Comparison of ENCODE assay signal across 27 cellular contexts in genomic region chr18:1244397-1245122, GRCh38.
"Had no signal": no experiment of that assay in that cellular context is flagged by ENCODE, and none has a peak within 500 bp of the region (broad histone marks: within the 10 kb centered on the region; RNA-seq: fewer than 3 reads in every experiment).

No MANE protein-coding gene starts in this region.

- H3K4me3 Mint-ChIP-seq: effector memory CD8-positive, alpha-beta T cell; naive thymus-derived CD4-positive, alpha-beta T cell; nephron; neural progenitor cell; stimulated activated naive CD8-positive, alpha-beta T cell treated with anti-CD3 and anti-CD28 coated beads, Interleukin-15, amount 100 ng/mL, for 72 hours had no signal

- H3K79me2 ChIP-seq: parathyroid adenoma had no signal

- H3K4me3 ChIP-seq: esophagus squamous epithelium, heart right ventricle, left lung, neural progenitor cell, right lobe of liver, suprapubic skin, vagina had no signal

- H3K27me3 Mint-ChIP-seq: effector memory CD8-positive, alpha-beta T cell; progenitor cell of endocrine pancreas; stimulated activated naive CD8-positive, alpha-beta T cell treated with anti-CD3 and anti-CD28 coated beads, Interleukin-15, amount 100 ng/mL, for 72 hours had no signal

- H3K9me3 ChIP-seq: esophagus squamous epithelium, right lobe of liver, vagina had no signal

- H3K36me3 ChIP-seq: esophagus squamous epithelium, heart right ventricle, left lung, neural progenitor cell, right lobe of liver, suprapubic skin, vagina had no signal

- FAIRE-seq: islet of Langerhans, small intestine had no signal

- H3K9me3 Mint-ChIP-seq: nephron, neural progenitor cell had no signal

- H3K27me3 ChIP-seq: esophagus squamous epithelium, heart right ventricle, left lung, neural progenitor cell, right lobe of liver, suprapubic skin, vagina had no signal

- H3K36me3 Mint-ChIP-seq: neural progenitor cell had no signal

- H2AFZ ChIP-seq: neural progenitor cell, parathyroid adenoma had no signal

- H3K4me1 ChIP-seq: esophagus squamous epithelium, heart right ventricle, left lung, neural progenitor cell, parathyroid adenoma, right lobe of liver, suprapubic skin, vagina had no signal

- H3K9ac ChIP-seq: neural progenitor cell, parathyroid adenoma had no signal

- ATAC-seq: effector memory CD8-positive, alpha-beta T cell; heart right ventricle; left cardiac atrium; left lung; naive thymus-derived CD4-positive, alpha-beta T cell; right lobe of liver; stimulated activated naive CD8-positive, alpha-beta T cell treated with anti-CD3 and anti-CD28 coated beads, Interleukin-15, amount 100 ng/mL, for 72 hours had no signal

- H3K27ac ChIP-seq: esophagus squamous epithelium, heart right ventricle, left lung, neural progenitor cell, parathyroid adenoma, right lobe of liver, suprapubic skin, vagina had no signal

- H3K4me2 ChIP-seq: neural progenitor cell had no signal

- H3K4me1 Mint-ChIP-seq: naive thymus-derived CD4-positive, alpha-beta T cell; nephron; neural progenitor cell; stimulated activated naive CD8-positive, alpha-beta T cell treated with anti-CD3 and anti-CD28 coated beads, Interleukin-15, amount 100 ng/mL, for 72 hours had no signal

- DNase-seq: dermis blood vessel endothelial cell; effector memory CD8-positive, alpha-beta T cell; erythroblast; esophagus squamous epithelium; foreskin melanocyte; glutamatergic neuron; heart right ventricle; hippocampal formation; left cardiac atrium; left lung; mesenchymal stem cell; midbrain; naive thymus-derived CD4-positive, alpha-beta T cell; right lobe of liver; small intestine; stimulated activated CD4-positive, alpha-beta T cell treated with anti-CD3 and anti-CD28 coated beads, Interleukin-15, amount 100 ng/mL, for 24 hours; stimulated activated CD4-positive, alpha-beta T cell treated with anti-CD3 and anti-CD28 coated beads, Interleukin-2, amount 100 ng/mL, for 48 hours; stimulated activated naive CD4-positive, alpha-beta T cell; stimulated activated naive CD8-positive, alpha-beta T cell treated with anti-CD3 and anti-CD28 coated beads, Interleukin-15, amount 100 ng/mL, for 72 hours; trophoblast cell had no signal

- H3K27ac Mint-ChIP-seq: effector memory CD8-positive, alpha-beta T cell; naive thymus-derived CD4-positive, alpha-beta T cell; nephron; neural progenitor cell; progenitor cell of endocrine pancreas; stimulated activated naive CD8-positive, alpha-beta T cell treated with anti-CD3 and anti-CD28 coated beads, Interleukin-15, amount 100 ng/mL, for 72 hours had no signal
